Comparison of ENCODE assay signal across 25 cellular contexts in the genomic region with DNA sequence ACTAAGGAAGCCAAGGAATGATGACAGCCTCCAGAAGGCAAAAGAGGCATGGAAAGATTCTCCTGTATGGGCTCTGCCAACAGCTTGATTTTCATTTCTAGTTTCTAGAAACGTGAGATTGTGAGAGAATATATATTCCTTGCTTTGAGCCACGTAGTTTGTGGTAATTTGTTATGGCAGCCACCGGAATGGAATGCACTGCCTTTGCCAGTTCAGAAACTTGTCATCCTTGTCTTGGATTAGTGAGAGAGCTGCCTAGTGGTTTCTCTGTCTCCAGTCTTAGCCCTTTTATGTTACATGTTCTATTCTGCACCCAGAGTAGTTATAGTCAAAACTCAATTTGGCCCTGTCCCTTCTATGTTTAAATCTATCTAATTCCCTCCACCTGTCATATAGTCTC.
DNase-seq lines count a peak whose midpoint lies in the region; ATAC-seq and TF ChIP-seq lines count a peak whose summit lies in the region.
"Had no signal": no experiment of that assay in that cellular context is flagged by ENCODE, and none has a peak within 500 bp of the region (broad histone marks: within the 10 kb centered on the region; RNA-seq: fewer than 3 reads in every experiment).

No MANE protein-coding gene starts in this region.

- ATAC-seq in foreskin keratinocyte = no peak
- ATAC-seq: A549; K562; mucosa of descending colon; stimulated activated memory B cell treated with anti-CD40 and anti-IgM and Interleukin-4, amounts not matched to agents 10 μg/mL and 1 μg/mL and 100 μg/mL, for 72 hours had no signal

- intact Hi-C loops in Calu3 (cut with micrococcal nuclease; ENCODE audit: unreplicated experiment) = no loop called here

- POLR2A ChIA-PET in AG04450 (lab: Yijun Ruan, JAX) = no interaction called here

- DNase-seq in AG04450 (ENCODE audit: low read depth, low spot score) (peak; percentile 73), HS-27A (ENCODE audit: low read depth) (peak; percentile 75), astrocyte of the hippocampus (ENCODE audit: low read depth, low spot score) (peak; percentile 82), foreskin keratinocyte (peak; percentile 7 to 46), NCI-H1092 treated with DMSO at 0.1 percent for 48 hours (lab: John Stamatoyannopoulos, UW) (no peak), COLO668 (lab: John Stamatoyannopoulos, UW; ENCODE audit: unreplicated experiment) (no peak), Calu3 (no peak), hippocampal formation (lab: John Stamatoyannopoulos, UW) (no peak)
- DNase-seq: activated CD4-positive, alpha-beta T cell treated with anti-CD3 and anti-CD28 coated beads, Interleukin-2, amount 50 U/mL, for 48 hours; activated naive CD4-positive, alpha-beta T cell treated with anti-CD3 and anti-CD28 coated beads, Interleukin-2, amount 10 ng/mL, durations not matched to agents 7 days and 5 days; activated T-cell treated with anti-CD3 and anti-CD28 coated beads for 4 hours; caudate nucleus; CD4-positive, alpha-beta memory T cell; DND-41; effector CD8-positive, alpha-beta T cell; H7; left ventricle myocardium inferior; mucosa of descending colon; NCI-H510A treated with DMSO at 0.1 percent for 48 hours; stimulated activated CD4-positive, alpha-beta T cell treated with anti-CD3 and anti-CD28 coated beads, Interleukin-15, amount 100 ng/mL, for 24 hours; WERI-Rb-1 had no signal

- H3K4me1 ChIP-seq in foreskin keratinocyte = no peaks in the 10 kb centered on the region
- H3K4me1 ChIP-seq: A549, left ventricle myocardium inferior had no signal

- no TSS peak for BruUV-seq in Calu3 (replicated peaks; lab: Mats Ljungman, UMichigan)

- H3K9me3 ChIP-seq in AG04450 (ENCODE audit: control insufficient read depth, insufficient read depth, low read length) = no peaks in the 10 kb centered on the region
- H3K9me3 ChIP-seq: A549, left ventricle myocardium inferior, mucosa of descending colon, tibial nerve had no signal

- TF ChIP-seq CTCF in AG04450 (IDR thresholded peaks at IDR 0.05; ENCODE audit: low read depth, low read length) (no peak), foreskin keratinocyte (conservative IDR thresholded peaks at IDR 0.05) (no peak), Calu3 (IDR thresholded peaks at IDR 0.05; ENCODE audit: unreplicated experiment) (no peak)

- H3K4me1 Mint-ChIP-seq in Calu3 (ENCODE audit: low read depth, unreplicated experiment) = peaks cover 18% of the 10 kb centered on the region
- H3K4me1 Mint-ChIP-seq: activated naive CD4-positive, alpha-beta T cell treated with anti-CD3 and anti-CD28 coated beads, Interleukin-2, amount 10 ng/mL, durations not matched to agents 7 days and 5 days; CD4-positive, alpha-beta memory T cell; stimulated activated memory B cell treated with anti-CD40 and anti-IgM and Interleukin-4, amounts not matched to agents 10 μg/mL and 1 μg/mL and 100 μg/mL, for 72 hours had no signal

- H3K4me3 Mint-ChIP-seq in Calu3 (ENCODE audit: low read depth, unreplicated experiment) = no peak overlapping the region
- H3K4me3 Mint-ChIP-seq: activated naive CD4-positive, alpha-beta T cell treated with anti-CD3 and anti-CD28 coated beads, Interleukin-2, amount 10 ng/mL, durations not matched to agents 7 days and 5 days; CD4-positive, alpha-beta memory T cell; stimulated activated memory B cell treated with anti-CD40 and anti-IgM and Interleukin-4, amounts not matched to agents 10 μg/mL and 1 μg/mL and 100 μg/mL, for 72 hours had no signal

- H3K27ac Mint-ChIP-seq in Calu3 (ENCODE audit: unreplicated experiment) = no peak overlapping the region
- H3K27ac Mint-ChIP-seq: activated naive CD4-positive, alpha-beta T cell treated with anti-CD3 and anti-CD28 coated beads, Interleukin-2, amount 10 ng/mL, durations not matched to agents 7 days and 5 days; CD4-positive, alpha-beta memory T cell; stimulated activated memory B cell treated with anti-CD40 and anti-IgM and Interleukin-4, amounts not matched to agents 10 μg/mL and 1 μg/mL and 100 μg/mL, for 72 hours had no signal

- no peaks in the 10 kb centered on the region for H3K27me3 Mint-ChIP-seq in Calu3 (ENCODE audit: unreplicated experiment)
- H3K27me3 Mint-ChIP-seq: activated naive CD4-positive, alpha-beta T cell treated with anti-CD3 and anti-CD28 coated beads, Interleukin-2, amount 10 ng/mL, durations not matched to agents 7 days and 5 days had no signal

- CTCF ChIA-PET in AG04450 (lab: Charles Lee) = interaction anchor here (1.1 kb wide), 1 partner anchor 130 kb away, joined by 4 read pairs; no protein-coding TSS in a partner anchor
- CTCF ChIA-PET in Calu3 (lab: Charles Lee) = interaction anchor here (0.7 kb wide), 1 partner anchor 12 kb away, joined by 3 read pairs; no protein-coding TSS in a partner anchor

- H3K27me3 ChIP-seq in AG04450 (ENCODE audit: control insufficient read depth, insufficient read depth, low read length) (no peaks in the 10 kb centered on the region), foreskin keratinocyte (peaks cover 17% of the 10 kb centered on the region)
- H3K27me3 ChIP-seq: tibial nerve had no signal

- peak overlapping the region; percentile 76 for H3K27ac ChIP-seq in AG04450 (ENCODE audit: low read depth, low read length)
- no peak overlapping the region for H3K27ac ChIP-seq in foreskin keratinocyte
- H3K27ac ChIP-seq: A549, left ventricle myocardium inferior, tibial nerve, WERI-Rb-1 had no signal

- H3K9me3 Mint-ChIP-seq in Calu3 (ENCODE audit: low read depth, unreplicated experiment) = no peaks in the 10 kb centered on the region
- H3K9me3 Mint-ChIP-seq: activated naive CD4-positive, alpha-beta T cell treated with anti-CD3 and anti-CD28 coated beads, Interleukin-2, amount 10 ng/mL, durations not matched to agents 7 days and 5 days had no signal

- no peak overlapping the region for H3K4me3 ChIP-seq in AG04450 (ENCODE audit: low read depth, low read length)
- H3K4me3 ChIP-seq: A549, K562, left ventricle myocardium inferior, mucosa of descending colon, tibial nerve had no signal

- no peaks in the 10 kb centered on the region for H3K36me3 Mint-ChIP-seq in Calu3 (ENCODE audit: insufficient read depth, unreplicated experiment)
- H3K36me3 Mint-ChIP-seq: activated naive CD4-positive, alpha-beta T cell treated with anti-CD3 and anti-CD28 coated beads, Interleukin-2, amount 10 ng/mL, durations not matched to agents 7 days and 5 days; CD4-positive, alpha-beta memory T cell; stimulated activated memory B cell treated with anti-CD40 and anti-IgM and Interleukin-4, amounts not matched to agents 10 μg/mL and 1 μg/mL and 100 μg/mL, for 72 hours had no signal

Comparison
In these comparisons a context has a peak if more than half of its experiments do, and no peak if none do; other contexts are left out.
1. DNase-seq: peak in AG04450 (single experiment), HS-27A (single experiment), astrocyte of the hippocampus (single experiment) and foreskin keratinocyte (2 of 2); none in NCI-H1092 treated with DMSO at 0.1 percent for 48 hours (single experiment), COLO668 (single experiment), Calu3 (single experiment) and hippocampal formation (0 of 2).